ENCODE assay signal across 8 cellular contexts in genomic region chr16:87850009-87851006, GRCh38. TPM values are rescaled to one million over a fixed set of nuclear protein-coding genes. Genes with fewer than 3 reads are reported as not detected.
DNase-seq lines count a peak whose midpoint lies in the region; ATAC-seq and TF ChIP-seq lines count a peak whose summit lies in the region.

No MANE protein-coding gene starts in this region.

- intact Hi-C loops in CD4-positive, alpha-beta memory T cell (cut with micrococcal nuclease): loop anchor here (1.0 kb wide), 3 partner anchors 21 to 71 kb away; no protein-coding TSS in a partner anchor

- H3K27ac ChIP-seq in CD4-positive, alpha-beta memory T cell (ENCODE audit: low read depth, low read length): no peak overlapping the region
- H3K27ac ChIP-seq in right atrium auricular region: no peak overlapping the region

- H3K4me1 ChIP-seq in CD4-positive, alpha-beta memory T cell (ENCODE audit: insufficient read depth, low read length): peaks cover 29% of the 10 kb centered on the region
- peaks cover 0 to 55% of the 10 kb centered on the region in 2 donors for H3K4me1 ChIP-seq in right atrium auricular region

- CTCF ChIA-PET in CD4-positive, alpha-beta memory T cell (lab: Charles Lee; ENCODE audit: partially characterized antibody): interaction anchor here (1.0 to 9.5 kb wide), 23 partner anchors 10 to 589 kb away, joined by 3 to 388 read pairs (median 6); partner anchors contain the start of gene SLC7A5

- no peaks in the 10 kb centered on the region for H3K9me3 ChIP-seq in CD4-positive, alpha-beta memory T cell (ENCODE audit: control insufficient read depth in 1 of 2, low read length in 2 of 2)
- no peaks in the 10 kb centered on the region for H3K9me3 ChIP-seq in right atrium auricular region

- peak; percentile 71 to 78 (median 75) for DNase-seq in CD4-positive, alpha-beta memory T cell
- DNase-seq in HT1080 (ENCODE audit: low read depth) (peak; percentile 40), T follicular helper cell (ENCODE audit: low read depth) (peak; percentile 71), right atrium auricular region (ENCODE audit: low spot score) (no peak), NCI-H524 treated with DMSO at 0.1 percent for 48 hours (lab: John Stamatoyannopoulos, UW) (no peak)
- DNase-seq in activated naive CD8-positive, alpha-beta T cell treated with anti-CD3 and anti-CD28 coated beads, Interleukin-2, amount 50 U/mL, for 16 hours (ENCODE audit: low read depth, low spot score): peak; percentile 36
- DNase-seq in stimulated activated CD4-positive, alpha-beta T cell treated with anti-CD3 and anti-CD28 coated beads, Interleukin-15, amount 100 ng/mL, for 24 hours: peak; percentile 75

- no peaks in the 10 kb centered on the region for H3K9me3 Mint-ChIP-seq in CD4-positive, alpha-beta memory T cell

- H3K4me3 ChIP-seq in CD4-positive, alpha-beta memory T cell (ENCODE audit: low read length in 2 of 2): no peak overlapping the region
- H3K4me3 ChIP-seq in right atrium auricular region: no peak overlapping the region

- peaks cover 5 to 31% (median 15%) of the 10 kb centered on the region in 4 donors for H3K4me1 Mint-ChIP-seq in CD4-positive, alpha-beta memory T cell

- H3K4me3 Mint-ChIP-seq in CD4-positive, alpha-beta memory T cell: no peak overlapping the region

- no peak for ATAC-seq in HG03571 (IDR thresholded peaks at IDR 0.05; ENCODE audit: unreplicated experiment)

- peak; percentile 93 to 96 for TF ChIP-seq CTCF in right atrium auricular region (IDR thresholded peaks at IDR 0.05)

- H3K27me3 Mint-ChIP-seq in CD4-positive, alpha-beta memory T cell: no peaks in the 10 kb centered on the region

- H3K27ac Mint-ChIP-seq in CD4-positive, alpha-beta memory T cell: peak overlapping the region in 3 of 7 donors; percentile 47 to 88 (median 78)

- peaks cover 8% of the 10 kb centered on the region for H3K36me3 ChIP-seq in CD4-positive, alpha-beta memory T cell (ENCODE audit: insufficient read depth, low read length)
- peaks cover 9% of the 10 kb centered on the region for H3K36me3 ChIP-seq in right atrium auricular region

- H3K36me3 Mint-ChIP-seq in CD4-positive, alpha-beta memory T cell: peaks cover 0 to 19% of the 10 kb centered on the region in 2 donors

- H3K27me3 ChIP-seq in CD4-positive, alpha-beta memory T cell (ENCODE audit: insufficient read depth, low read length): no peaks in the 10 kb centered on the region
- H3K27me3 ChIP-seq in right atrium auricular region: no peaks in the 10 kb centered on the region

- POLR2A ChIA-PET in CD4-positive, alpha-beta memory T cell (lab: Charles Lee; ENCODE audit: partially characterized antibody): interaction anchor here (0.9 to 8.9 kb wide), 5 partner anchors 15 to 71 kb away, joined by 3 to 94 read pairs (median 4); partner anchors contain the start of gene SLC7A5

RNA-seq across cellular contexts. Expression of gene SLC7A5, which starts 19.0 kb away (rescaled TPM):
- 10 to 100 TPM; 12.0 to 13.5 TPM for total RNA-seq in CD4-positive, alpha-beta memory T cell
- polyA plus RNA-seq in CD4-positive, alpha-beta memory T cell: 1 to 10 TPM; 3.5 to 6.4 TPM
- 112 and 136 TPM in 2 replicates for total RNA-seq in HT1080 (2014; rRNA removed; shearing (Covaris generic))
- 426 and 431 TPM in 2 replicates for polyA plus RNA-seq in HT1080 (2015; cell fraction: cytosol; rRNA removed)
- polyA plus RNA-seq in HT1080 (2015; cell fraction: nucleus; rRNA removed): 291 and 304 TPM in 2 replicates
- 10 to 100 TPM in 1 of 2 donors, 1 to 10 TPM in 1; 5.8 to 12.8 TPM for total RNA-seq in right atrium auricular region

Comparison
In these comparisons a context has a peak if more than half of its experiments do, and no peak if none do; other contexts are left out.
1. DNase-seq: peak in CD4-positive, alpha-beta memory T cell (5 of 5), HT1080 (single experiment), T follicular helper cell (single experiment), activated naive CD8-positive, alpha-beta T cell treated with anti-CD3 and anti-CD28 coated beads, Interleukin-2, amount 50 U/mL, for 16 hours (single experiment) and stimulated activated CD4-positive, alpha-beta T cell treated with anti-CD3 and anti-CD28 coated beads, Interleukin-15, amount 100 ng/mL, for 24 hours (single experiment); none in right atrium auricular region (single experiment) and NCI-H524 treated with DMSO at 0.1 percent for 48 hours (single experiment).